Comparison of ENCODE assay signal across 19 cellular contexts in genomic region chr1:164311376-164311775, GRCh38.
A peak's percentile ranks its signal among the peaks of the same experiment; 100 is the strongest.
DNase-seq lines count a peak whose midpoint lies in the region; FAIRE-seq and TF ChIP-seq lines count a peak whose summit lies in the region.
"Had no signal": no experiment of that assay in that cellular context is flagged by ENCODE, and none has a peak within 500 bp of the region (broad histone marks: within the 10 kb centered on the region; RNA-seq: fewer than 3 reads in every experiment).

No MANE protein-coding gene starts in this region.

- H3K9me3 ChIP-seq in astrocyte (ENCODE audit: insufficient read depth, low read depth, low read length): no peaks in the 10 kb centered on the region
- H3K9me3 ChIP-seq: Caco-2, SK-N-SH had no signal

- no peak overlapping the region for H3K4me2 ChIP-seq in astrocyte (ENCODE audit: low read length)
- H3K4me2 ChIP-seq: SK-N-SH had no signal

- TF ChIP-seq CTCF in astrocyte (IDR thresholded peaks at IDR 0.05; ENCODE audit: insufficient read depth, low read depth, low read length) (no peak), fibroblast of mammary gland (conservative IDR thresholded peaks at IDR 0.05; ENCODE audit: control insufficient read depth, insufficient read depth, low read depth, low read length) (no peak)

- no peak overlapping the region for H3K27ac Mint-ChIP-seq in astrocyte (ENCODE audit: unreplicated experiment)
- H3K27ac Mint-ChIP-seq: CD4-positive, alpha-beta T cell had no signal

- in situ Hi-C loops in G401 (cut with HindIII; ENCODE audit: low sequenced_read_pairs): no loop called here

- no peaks in the 10 kb centered on the region for H3K27me3 ChIP-seq in astrocyte (ENCODE audit: insufficient read depth, low read length)

- H3K9me3 Mint-ChIP-seq in astrocyte (ENCODE audit: unreplicated experiment): no peaks in the 10 kb centered on the region

- H3K4me1 Mint-ChIP-seq in astrocyte (ENCODE audit: low read depth, unreplicated experiment): peaks cover 7% of the 10 kb centered on the region

- no peak overlapping the region for H3K4me3 ChIP-seq in astrocyte (ENCODE audit: insufficient read depth, low read depth, low read length)
- H3K4me3 ChIP-seq in fibroblast of mammary gland (ENCODE audit: control insufficient read depth, low read depth, low read length): no peak overlapping the region

- DNase-seq in RPMI8226: peak; percentile 33
- DNase-seq in astrocyte (ENCODE audit: low read depth): peak; percentile 11
- peak; percentile 10 for DNase-seq in fibroblast of mammary gland (ENCODE audit: low read depth)
- no peak for DNase-seq in NCI-H1417 (lab: John Stamatoyannopoulos, UW)
- DNase-seq in activated naive CD4-positive, alpha-beta T cell treated with Interleukin-2 at 50 U/mL for 16 hours: no peak
- DNase-seq in DMS114 treated with DMSO at 0.1 percent for 48 hours (lab: John Stamatoyannopoulos, UW; ENCODE audit: unreplicated experiment): no peak
- DNase-seq in G401 (ENCODE audit: low spot score): no peak
- DNase-seq: Caco-2; CD4-positive, alpha-beta T cell; DMS153; GF-D8; NCI-H1105; NCI-H1694; NCI-H510A; NCI-H774; Right ventricle myocardium superior; SK-N-SH had no signal

- no peak overlapping the region for H3K27ac ChIP-seq in astrocyte (ENCODE audit: low read depth, low read length)
- H3K27ac ChIP-seq: HL-60 had no signal

- H3K4me1 ChIP-seq in astrocyte (ENCODE audit: insufficient read depth, low read length): no peaks in the 10 kb centered on the region
- H3K4me1 ChIP-seq: Caco-2 had no signal

- no peak for FAIRE-seq in astrocyte (lab: Jason Lieb, UNC)
- FAIRE-seq: RCC 7860 had no signal

- H3K79me2 ChIP-seq in astrocyte (ENCODE audit: insufficient read depth, low read length): no peaks in the 10 kb centered on the region

- H3K4me3 Mint-ChIP-seq in astrocyte (ENCODE audit: unreplicated experiment): no peak overlapping the region
- H3K4me3 Mint-ChIP-seq: CD4-positive, alpha-beta T cell had no signal

- H3K36me3 ChIP-seq in astrocyte (ENCODE audit: insufficient read depth, low read length): no peaks in the 10 kb centered on the region

- H3K9ac ChIP-seq in astrocyte (ENCODE audit: low read length): no peak overlapping the region
- H3K9ac ChIP-seq: SK-N-SH had no signal

- no peak overlapping the region for H2AFZ ChIP-seq in astrocyte (ENCODE audit: low read depth, low read length)

- H3K36me3 Mint-ChIP-seq in astrocyte (ENCODE audit: low read depth, unreplicated experiment): no peaks in the 10 kb centered on the region

- no peaks in the 10 kb centered on the region for H4K20me1 ChIP-seq in astrocyte (ENCODE audit: insufficient read depth, low read length)

- peaks cover 5% of the 10 kb centered on the region for H3K27me3 Mint-ChIP-seq in astrocyte (ENCODE audit: low read depth, unreplicated experiment)
- H3K27me3 Mint-ChIP-seq: CD4-positive, alpha-beta T cell had no signal

Comparison
In these comparisons a context has a peak if more than half of its experiments do, and no peak if none do; other contexts are left out.
1. DNase-seq: peak in RPMI8226 (single experiment), astrocyte (single experiment) and fibroblast of mammary gland (single experiment); none in NCI-H1417 (0 of 3), activated naive CD4-positive, alpha-beta T cell treated with Interleukin-2 at 50 U/mL for 16 hours (single experiment), DMS114 treated with DMSO at 0.1 percent for 48 hours (single experiment) and G401 (single experiment).